Comparison of ENCODE assay signal across 1 cellular context in the genomic region with DNA sequence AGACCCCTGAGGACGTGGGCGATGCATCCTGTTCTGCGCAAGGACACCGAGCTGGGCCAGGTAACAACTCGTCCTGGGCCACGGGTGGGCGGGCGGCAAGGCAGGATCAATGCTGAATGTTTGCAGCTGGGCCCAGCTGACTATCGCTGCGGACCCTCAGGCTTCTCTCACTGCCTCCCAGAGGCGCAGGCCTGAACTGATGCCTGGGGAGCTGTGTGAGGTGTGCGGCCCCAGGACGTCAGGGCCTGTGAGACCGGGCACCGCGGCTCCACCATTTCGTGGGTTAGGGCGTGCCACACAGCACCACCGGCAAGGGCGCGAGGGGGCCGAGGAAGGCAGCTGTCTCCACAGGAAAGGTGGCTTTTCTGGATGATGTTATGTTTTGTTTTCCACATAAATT.
TF ChIP-seq lines count a peak whose summit lies in the region.

No MANE protein-coding gene starts in this region.

TF ChIP-seq in K562, 482 proteins besides CTCF, POLR2A, EP300 and RAD21 (continued from another document):
- TF ChIP-seq, protein P1, sequence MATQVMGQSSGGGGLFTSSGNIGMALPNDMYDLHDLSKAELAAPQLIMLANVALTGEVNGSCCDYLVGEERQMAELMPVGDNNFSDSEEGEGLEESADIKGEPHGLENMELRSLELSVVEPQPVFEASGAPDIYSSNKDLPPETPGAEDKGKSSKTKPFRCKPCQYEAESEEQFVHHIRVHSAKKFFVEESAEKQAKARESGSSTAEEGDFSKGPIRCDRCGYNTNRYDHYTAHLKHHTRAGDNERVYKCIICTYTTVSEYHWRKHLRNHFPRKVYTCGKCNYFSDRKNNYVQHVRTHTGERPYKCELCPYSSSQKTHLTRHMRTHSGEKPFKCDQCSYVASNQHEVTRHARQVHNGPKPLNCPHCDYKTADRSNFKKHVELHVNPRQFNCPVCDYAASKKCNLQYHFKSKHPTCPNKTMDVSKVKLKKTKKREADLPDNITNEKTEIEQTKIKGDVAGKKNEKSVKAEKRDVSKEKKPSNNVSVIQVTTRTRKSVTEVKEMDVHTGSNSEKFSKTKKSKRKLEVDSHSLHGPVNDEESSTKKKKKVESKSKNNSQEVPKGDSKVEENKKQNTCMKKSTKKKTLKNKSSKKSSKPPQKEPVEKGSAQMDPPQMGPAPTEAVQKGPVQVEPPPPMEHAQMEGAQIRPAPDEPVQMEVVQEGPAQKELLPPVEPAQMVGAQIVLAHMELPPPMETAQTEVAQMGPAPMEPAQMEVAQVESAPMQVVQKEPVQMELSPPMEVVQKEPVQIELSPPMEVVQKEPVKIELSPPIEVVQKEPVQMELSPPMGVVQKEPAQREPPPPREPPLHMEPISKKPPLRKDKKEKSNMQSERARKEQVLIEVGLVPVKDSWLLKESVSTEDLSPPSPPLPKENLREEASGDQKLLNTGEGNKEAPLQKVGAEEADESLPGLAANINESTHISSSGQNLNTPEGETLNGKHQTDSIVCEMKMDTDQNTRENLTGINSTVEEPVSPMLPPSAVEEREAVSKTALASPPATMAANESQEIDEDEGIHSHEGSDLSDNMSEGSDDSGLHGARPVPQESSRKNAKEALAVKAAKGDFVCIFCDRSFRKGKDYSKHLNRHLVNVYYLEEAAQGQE (CRISPR knock-in tag; IDR thresholded peaks at IDR 0.05; ENCODE audit: low read depth), result no peak
- no peak for TF ChIP-seq CHD1 (IDR thresholded peaks at IDR 0.05; ENCODE audit: low read length)
- TF ChIP-seq ZNF347 (CRISPR knock-in tag; IDR thresholded peaks at IDR 0.05; ENCODE audit: low read depth), result no peak
- TF ChIP-seq ZNF354B (CRISPR knock-in tag; IDR thresholded peaks at IDR 0.05), result no peak
- no peak for TF ChIP-seq IRF2 (CRISPR knock-in tag; IDR thresholded peaks at IDR 0.05)
- no peak for TF ChIP-seq JUND (IDR thresholded peaks at IDR 0.05; ENCODE audit: borderline replicate concordance, low read depth, low read length)
- no peak for TF ChIP-seq JUND (tag; IDR thresholded peaks at IDR 0.05; ENCODE audit: borderline replicate concordance, low read depth, low read length)
- TF ChIP-seq, protein P2, sequence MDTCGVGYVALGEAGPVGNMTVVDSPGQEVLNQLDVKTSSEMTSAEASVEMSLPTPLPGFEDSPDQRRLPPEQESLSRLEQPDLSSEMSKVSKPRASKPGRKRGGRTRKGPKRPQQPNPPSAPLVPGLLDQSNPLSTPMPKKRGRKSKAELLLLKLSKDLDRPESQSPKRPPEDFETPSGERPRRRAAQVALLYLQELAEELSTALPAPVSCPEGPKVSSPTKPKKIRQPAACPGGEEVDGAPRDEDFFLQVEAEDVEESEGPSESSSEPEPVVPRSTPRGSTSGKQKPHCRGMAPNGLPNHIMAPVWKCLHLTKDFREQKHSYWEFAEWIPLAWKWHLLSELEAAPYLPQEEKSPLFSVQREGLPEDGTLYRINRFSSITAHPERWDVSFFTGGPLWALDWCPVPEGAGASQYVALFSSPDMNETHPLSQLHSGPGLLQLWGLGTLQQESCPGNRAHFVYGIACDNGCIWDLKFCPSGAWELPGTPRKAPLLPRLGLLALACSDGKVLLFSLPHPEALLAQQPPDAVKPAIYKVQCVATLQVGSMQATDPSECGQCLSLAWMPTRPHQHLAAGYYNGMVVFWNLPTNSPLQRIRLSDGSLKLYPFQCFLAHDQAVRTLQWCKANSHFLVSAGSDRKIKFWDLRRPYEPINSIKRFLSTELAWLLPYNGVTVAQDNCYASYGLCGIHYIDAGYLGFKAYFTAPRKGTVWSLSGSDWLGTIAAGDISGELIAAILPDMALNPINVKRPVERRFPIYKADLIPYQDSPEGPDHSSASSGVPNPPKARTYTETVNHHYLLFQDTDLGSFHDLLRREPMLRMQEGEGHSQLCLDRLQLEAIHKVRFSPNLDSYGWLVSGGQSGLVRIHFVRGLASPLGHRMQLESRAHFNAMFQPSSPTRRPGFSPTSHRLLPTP (IDR thresholded peaks at IDR 0.05; ENCODE audit: borderline replicate concordance, extremely low read depth, insufficient read length), result no peak
- no peak for TF ChIP-seq HDAC6 (IDR thresholded peaks at IDR 0.05; ENCODE audit: low read depth, low read length)
- TF ChIP-seq TCF7 (IDR thresholded peaks at IDR 0.05; ENCODE audit: borderline replicate concordance), result no peak
- TF ChIP-seq GTF2A2 (tag; IDR thresholded peaks at IDR 0.05), result no peak
